In genomic region chr16:67936876-67937605, GRCh38 we compare ENCODE assay signal across 1 cellular context.
TF ChIP-seq lines count a peak whose summit lies in the region.

No MANE protein-coding gene starts in this region.

TF ChIP-seq in H1, 55 proteins besides CTCF, POLR2A, EP300 and RAD21:
- TF ChIP-seq TBP (IDR thresholded peaks at IDR 0.05; ENCODE audit: low read depth, low read length) (no peak), E2F6 (IDR thresholded peaks at IDR 0.05) (no peak), CHD7 (IDR thresholded peaks at IDR 0.05; ENCODE audit: insufficient replicate concordance, low read length) (no peak), JUND (IDR thresholded peaks at IDR 0.05; ENCODE audit: low read length) (no peak), CTBP2 (IDR thresholded peaks at IDR 0.05; ENCODE audit: borderline replicate concordance, insufficient read depth, insufficient read length, low read length) (no peak), CHD1 (IDR thresholded peaks at IDR 0.05; ENCODE audit: low read depth, low read length) (no peak), SIX5 (IDR thresholded peaks at IDR 0.05; ENCODE audit: low read depth, low read length) (no peak), PHF8 (conservative IDR thresholded peaks at IDR 0.05; ENCODE audit: low read depth, low read length) (no peak), SUZ12 (IDR thresholded peaks at IDR 0.05; ENCODE audit: low read length) (no peak), BACH1 (IDR thresholded peaks at IDR 0.05; ENCODE audit: low read length) (no peak), CEBPB (IDR thresholded peaks at IDR 0.05; ENCODE audit: low read depth, low read length) (no peak), KDM4A (IDR thresholded peaks at IDR 0.05; ENCODE audit: low read depth, low read length, severe bottlenecking) (no peak), TCF12 (IDR thresholded peaks at IDR 0.05; ENCODE audit: low read depth, low read length) (no peak), GABPA (IDR thresholded peaks at IDR 0.05; ENCODE audit: borderline replicate concordance, insufficient read depth, low read length) (no peak), SP1 (IDR thresholded peaks at IDR 0.05; ENCODE audit: low read depth, low read length) (no peak), CBX8 (IDR thresholded peaks at IDR 0.05; ENCODE audit: borderline replicate concordance, low read depth, low read length) (no peak), EGR1 (IDR thresholded peaks at IDR 0.05; ENCODE audit: borderline replicate concordance, low read depth, low read length) (no peak), USF2 (IDR thresholded peaks at IDR 0.05; ENCODE audit: low read length) (no peak), POLR2AphosphoS5 (IDR thresholded peaks at IDR 0.05; ENCODE audit: low read depth, low read length) (no peak)
TF ChIP-seq in H1: peak in this region for 0.
